Comparison of ENCODE assay signal across 1 cellular context in the genomic region with DNA sequence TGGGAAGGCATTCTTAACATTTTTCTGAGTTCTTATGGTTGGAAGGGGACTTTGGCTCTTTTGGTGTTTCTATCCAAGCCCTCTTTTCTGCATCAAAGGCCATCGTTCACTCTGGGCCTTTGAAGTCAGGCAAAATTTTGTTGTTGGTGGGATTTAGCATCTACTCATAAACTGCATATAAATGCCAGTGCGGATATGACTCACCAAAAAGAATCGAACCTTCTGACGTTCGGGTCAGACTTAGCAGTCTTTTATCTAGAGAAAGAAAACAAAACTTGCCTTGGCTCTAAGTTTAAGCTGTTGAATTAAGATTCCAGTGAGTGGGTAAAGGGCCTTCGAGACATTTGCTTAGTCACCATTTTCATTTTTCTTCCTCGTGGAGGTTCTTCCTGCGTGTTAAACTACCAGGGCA.
TF ChIP-seq lines count a peak whose summit lies in the region.

No MANE protein-coding gene starts in this region.

TF ChIP-seq in K562, 482 proteins besides CTCF, POLR2A, EP300 and RAD21 (continued from another document):
- TF ChIP-seq, protein P1, sequence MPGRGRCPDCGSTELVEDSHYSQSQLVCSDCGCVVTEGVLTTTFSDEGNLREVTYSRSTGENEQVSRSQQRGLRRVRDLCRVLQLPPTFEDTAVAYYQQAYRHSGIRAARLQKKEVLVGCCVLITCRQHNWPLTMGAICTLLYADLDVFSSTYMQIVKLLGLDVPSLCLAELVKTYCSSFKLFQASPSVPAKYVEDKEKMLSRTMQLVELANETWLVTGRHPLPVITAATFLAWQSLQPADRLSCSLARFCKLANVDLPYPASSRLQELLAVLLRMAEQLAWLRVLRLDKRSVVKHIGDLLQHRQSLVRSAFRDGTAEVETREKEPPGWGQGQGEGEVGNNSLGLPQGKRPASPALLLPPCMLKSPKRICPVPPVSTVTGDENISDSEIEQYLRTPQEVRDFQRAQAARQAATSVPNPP (IDR thresholded peaks at IDR 0.05; ENCODE audit: borderline replicate concordance, insufficient read depth, insufficient read length) = no peak
- TF ChIP-seq MAFG (tag; conservative IDR thresholded peaks at IDR 0.05) = peak; percentile 55
- no peak for TF ChIP-seq ZSCAN32 (CRISPR knock-in tag; IDR thresholded peaks at IDR 0.05)
- peak; percentile 32; the same call in 1 of the 2 replicates for TF ChIP-seq C11orf30 (IDR thresholded peaks at IDR 0.05; ENCODE audit: low read depth)
- TF ChIP-seq, protein P2, sequence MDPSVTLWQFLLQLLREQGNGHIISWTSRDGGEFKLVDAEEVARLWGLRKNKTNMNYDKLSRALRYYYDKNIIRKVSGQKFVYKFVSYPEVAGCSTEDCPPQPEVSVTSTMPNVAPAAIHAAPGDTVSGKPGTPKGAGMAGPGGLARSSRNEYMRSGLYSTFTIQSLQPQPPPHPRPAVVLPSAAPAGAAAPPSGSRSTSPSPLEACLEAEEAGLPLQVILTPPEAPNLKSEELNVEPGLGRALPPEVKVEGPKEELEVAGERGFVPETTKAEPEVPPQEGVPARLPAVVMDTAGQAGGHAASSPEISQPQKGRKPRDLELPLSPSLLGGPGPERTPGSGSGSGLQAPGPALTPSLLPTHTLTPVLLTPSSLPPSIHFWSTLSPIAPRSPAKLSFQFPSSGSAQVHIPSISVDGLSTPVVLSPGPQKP (CRISPR knock-in tag; IDR thresholded peaks at IDR 0.05) = no peak
- TF ChIP-seq ZNF316 (IDR thresholded peaks at IDR 0.05) = peak; percentile 66
- no peak for TF ChIP-seq SRSF3 (IDR thresholded peaks at IDR 0.05; ENCODE audit: insufficient read depth, low read length)
TF ChIP-seq in K562: peak in this region for 4.
